8 cellular contexts compared by ENCODE assay signal in the genomic region with DNA sequence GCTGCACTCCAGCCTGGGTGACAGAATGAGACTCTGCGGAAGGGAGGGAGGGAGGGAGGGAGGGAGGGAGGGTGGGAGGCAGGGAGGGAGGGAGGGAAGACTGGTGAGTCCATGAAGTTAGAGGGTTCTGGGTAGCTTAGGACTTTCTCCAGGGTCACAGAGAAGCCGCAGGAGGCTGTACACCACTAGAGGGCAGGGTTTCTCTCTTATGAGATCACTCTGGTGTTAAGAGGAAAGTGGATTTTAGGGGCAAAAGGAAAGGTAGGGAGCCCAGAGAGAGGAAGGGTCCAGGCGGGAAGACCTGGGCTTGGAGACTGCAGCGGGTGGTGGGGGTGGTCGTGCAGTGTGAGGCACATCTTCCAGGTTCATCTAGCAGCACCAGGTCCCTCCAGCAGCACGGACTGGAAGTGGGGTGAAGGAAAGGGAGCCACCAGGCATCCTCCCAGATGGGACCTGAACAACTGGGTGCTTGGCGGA. TPM values are rescaled to one million over a fixed set of nuclear protein-coding genes. Genes with fewer than 3 reads are reported as not detected.
DNase-seq lines count a peak whose midpoint lies in the region; ATAC-seq and TF ChIP-seq lines count a peak whose summit lies in the region.

No MANE protein-coding gene starts in this region.

- H4K20me1 ChIP-seq in DND-41 (ENCODE audit: insufficient read depth, low read length) (peaks cover 9% of the 10 kb centered on the region; the same call in 1 of the 2 replicates), OCI-LY7 (ENCODE audit: insufficient read depth, low read length) (no peaks in the 10 kb centered on the region)

- H3K9ac ChIP-seq in DND-41 (ENCODE audit: low read depth, low read length) (no peak overlapping the region), HUES48 (ENCODE audit: low read depth, low read length) (no peak overlapping the region)

- intact Hi-C loops in OCI-LY7 (cut with micrococcal nuclease; ENCODE audit: unreplicated experiment), result no loop called here

- BruUV-seq in OCI-LY7 (replicated peaks; lab: Mats Ljungman, UMichigan), result no TSS peak

- H3K27ac Mint-ChIP-seq in CD8-positive, alpha-beta memory T cell, result peak overlapping the region in 1 of 8 donors; percentile 58

- H3K79me2 ChIP-seq in DND-41 (ENCODE audit: insufficient read depth, low read length) (no peaks in the 10 kb centered on the region), OCI-LY7 (ENCODE audit: insufficient read depth, low read depth, low read length) (no peaks in the 10 kb centered on the region)

- peak; percentile 76 for TF ChIP-seq CTCF in DND-41 (IDR thresholded peaks at IDR 0.05; ENCODE audit: borderline replicate concordance, extremely low read depth, low read length, poor library complexity, severe bottlenecking)
- TF ChIP-seq CTCF in OCI-LY7 (conservative IDR thresholded peaks at IDR 0.05; ENCODE audit: low read length), result peak; percentile 74
- peak; percentile 86 for TF ChIP-seq CTCF in brain microvascular endothelial cell (IDR thresholded peaks at IDR 0.05; ENCODE audit: low read depth, low read length, missing control alignments)

- H3K9me3 ChIP-seq in DND-41 (ENCODE audit: insufficient read depth, low read length, severe bottlenecking) (no peaks in the 10 kb centered on the region), HUES48 (ENCODE audit: control insufficient read depth, insufficient read depth, low read length) (no peaks in the 10 kb centered on the region), OCI-LY7 (ENCODE audit: low read length) (no peaks in the 10 kb centered on the region)
- no peaks in the 10 kb centered on the region for H3K9me3 ChIP-seq in CD8-positive, alpha-beta memory T cell (ENCODE audit: low read length)

- no peaks in the 10 kb centered on the region for H3K9me2 ChIP-seq in OCI-LY7 (ENCODE audit: insufficient read depth, low read length)

- H3K4me1 ChIP-seq in DND-41 (ENCODE audit: insufficient read depth, low read length) (no peaks in the 10 kb centered on the region), HUES48 (ENCODE audit: control insufficient read depth, insufficient read depth, low read length) (peaks cover 11% of the 10 kb centered on the region), OCI-LY7 (ENCODE audit: insufficient read depth, low read length, poor library complexity, severe bottlenecking) (no peaks in the 10 kb centered on the region)
- no peaks in the 10 kb centered on the region for H3K4me1 ChIP-seq in CD8-positive, alpha-beta memory T cell (ENCODE audit: insufficient read depth, low read length)

- H3K27me3 Mint-ChIP-seq in CD8-positive, alpha-beta memory T cell, result peaks cover 0 to 2% of the 10 kb centered on the region in 2 donors

- DNase-seq in DND-41, result peak; percentile 58
- DNase-seq in OCI-LY7 (ENCODE audit: low spot score), result peak; percentile 70
- peak; percentile 78 for DNase-seq in brain microvascular endothelial cell
- DNase-seq in iris pigment epithelial cell (ENCODE audit: low read depth), result peak; percentile 70
- DNase-seq in stimulated activated CD8-positive, alpha-beta memory T cell treated with anti-CD3 and anti-CD28 coated beads, Interleukin-4, amount 100 ng/mL, for 48 hours, result peak; percentile 63
- DNase-seq in CD8-positive, alpha-beta memory T cell, result no peak

- H3K36me3 ChIP-seq in DND-41 (ENCODE audit: insufficient read depth, low read length) (no peaks in the 10 kb centered on the region), HUES48 (ENCODE audit: control insufficient read depth, insufficient read depth, low read length) (no peaks in the 10 kb centered on the region), OCI-LY7 (ENCODE audit: insufficient read depth, low read length) (no peaks in the 10 kb centered on the region), brain microvascular endothelial cell (replicated peaks) (no peaks in the 10 kb centered on the region)
- no peaks in the 10 kb centered on the region for H3K36me3 ChIP-seq in CD8-positive, alpha-beta memory T cell (ENCODE audit: insufficient read depth, low read length)

- H3K36me3 Mint-ChIP-seq in CD8-positive, alpha-beta memory T cell, result no peaks in the 10 kb centered on the region

- H3K27me3 ChIP-seq in DND-41 (ENCODE audit: insufficient read depth, low read length, poor library complexity) (no peaks in the 10 kb centered on the region), HUES48 (ENCODE audit: control insufficient read depth, insufficient read depth, low read length) (no peaks in the 10 kb centered on the region), brain microvascular endothelial cell (replicated peaks) (no peaks in the 10 kb centered on the region)
- no peaks in the 10 kb centered on the region for H3K27me3 ChIP-seq in CD8-positive, alpha-beta memory T cell (ENCODE audit: insufficient read depth, low read length, poor library complexity, severe bottlenecking)

- H3K9me3 Mint-ChIP-seq in CD8-positive, alpha-beta memory T cell, result no peaks in the 10 kb centered on the region

- no peak overlapping the region for H3K27ac ChIP-seq in DND-41 (ENCODE audit: low read length)
- H3K27ac ChIP-seq in HUES48 (ENCODE audit: low read depth, low read length), result peak overlapping the region; percentile 94
- no peak overlapping the region for H3K27ac ChIP-seq in OCI-LY7 (ENCODE audit: low read depth, low read length, poor library complexity, severe bottlenecking)
- no peak overlapping the region for H3K27ac ChIP-seq in brain microvascular endothelial cell
- H3K27ac ChIP-seq in CD8-positive, alpha-beta memory T cell (ENCODE audit: low read depth, low read length), result no peak overlapping the region

- no peak overlapping the region for H3K4me3 Mint-ChIP-seq in CD8-positive, alpha-beta memory T cell

- ATAC-seq in DND-41 (ENCODE audit: insufficient read depth, low read depth) (peak; percentile 92), GM19463 (IDR thresholded peaks at IDR 0.05; ENCODE audit: unreplicated experiment) (no peak)

- H3K4me3 ChIP-seq in DND-41 (ENCODE audit: low read depth in 1 of 2, low read length in 2 of 2) (no peak overlapping the region), HUES48 (ENCODE audit: low read depth, low read length) (no peak overlapping the region), OCI-LY7 (ENCODE audit: low read depth, low read length, poor library complexity, severe bottlenecking) (no peak overlapping the region), brain microvascular endothelial cell (ENCODE audit: low read depth, low read length) (no peak overlapping the region)
- H3K4me3 ChIP-seq in CD8-positive, alpha-beta memory T cell (ENCODE audit: low read length), result no peak overlapping the region

- H3K4me1 Mint-ChIP-seq in CD8-positive, alpha-beta memory T cell, result no peaks in the 10 kb centered on the region

- H3K4me2 ChIP-seq in DND-41 (ENCODE audit: insufficient read depth, low read length), result no peak overlapping the region
- no peak overlapping the region for H3K4me2 ChIP-seq in OCI-LY7 (ENCODE audit: low read length)

- POLR2A ChIA-PET in OCI-LY7 (lab: Charles Lee), result no interaction called here
- POLR2A ChIA-PET in CD8-positive, alpha-beta memory T cell (lab: Charles Lee), result no interaction called here

- in situ Hi-C loops in brain microvascular endothelial cell (cut with HindIII; ENCODE audit: low pct_ligation_motif_present, low sequenced_read_pairs), result no loop called here

- CTCF ChIA-PET in OCI-LY7 (lab: Charles Lee; ENCODE audit: unreplicated experiment), result interaction anchor here (0.6 kb wide), 1 partner anchor 1515 kb away, joined by 4 read pairs; no protein-coding TSS in a partner anchor
- CTCF ChIA-PET in CD8-positive, alpha-beta memory T cell (lab: Charles Lee), result interaction anchor here (1.2 kb wide), 1 partner anchor 22 kb away, joined by 3 read pairs; no protein-coding TSS in a partner anchor

- H2AFZ ChIP-seq in DND-41 (ENCODE audit: low read depth, low read length) (no peak overlapping the region), OCI-LY7 (ENCODE audit: low read length) (no peak overlapping the region)

RNA-seq across cellular contexts. Expression of a gene that starts 48.7 kb away (rescaled TPM):
- 1.4 and 1.7 TPM in 2 replicates for total RNA-seq in OCI-LY7 (2014; rRNA removed; shearing (Covaris generic))
- 7.3 and 8.2 TPM in 2 replicates for total RNA-seq in OCI-LY7 (2022)
- total RNA-seq in CD8-positive, alpha-beta memory T cell, result 1 to 10 TPM; 6.0 to 8.2 TPM
- polyA plus RNA-seq in CD8-positive, alpha-beta memory T cell, result 11.0 TPM

RNA-seq across cellular contexts. Expression of a gene that starts 58.0 kb away (rescaled TPM):
- not detected in 2 replicates for total RNA-seq in OCI-LY7 (2014; rRNA removed; shearing (Covaris generic))
- not detected in 2 replicates for total RNA-seq in OCI-LY7 (2022)
- under 1 TPM; 0.11 to 0.13 TPM for total RNA-seq in CD8-positive, alpha-beta memory T cell
- polyA plus RNA-seq in CD8-positive, alpha-beta memory T cell, result 0.06 TPM

Comparison
In these comparisons a context has a peak if more than half of its experiments do, and no peak if none do; other contexts are left out.
1. DNase-seq: peak in DND-41 (single experiment), OCI-LY7 (single experiment), brain microvascular endothelial cell (single experiment), iris pigment epithelial cell (single experiment) and stimulated activated CD8-positive, alpha-beta memory T cell treated with anti-CD3 and anti-CD28 coated beads, Interleukin-4, amount 100 ng/mL, for 48 hours (single experiment); none in CD8-positive, alpha-beta memory T cell (0 of 5).
2. Peak in every context shown above with its lines, with median percentiles within 50 percentile points of each other: CTCF ChIP-seq.